ENCODE assay signal across 16 cellular contexts in genomic region chr9:84238652-84239051, GRCh38.
DNase-seq lines count a peak whose midpoint lies in the region; ATAC-seq and TF ChIP-seq lines count a peak whose summit lies in the region.
"Had no signal": no experiment of that assay in that cellular context is flagged by ENCODE, and none has a peak within 500 bp of the region (broad histone marks: within the 10 kb centered on the region; RNA-seq: fewer than 3 reads in every experiment).

No MANE protein-coding gene starts in this region.

- H4K20me1 ChIP-seq in PC-3 (ENCODE audit: low read length) = no peaks in the 10 kb centered on the region

- POLR2A ChIA-PET in PC-3 (lab: Charles Lee; ENCODE audit: unreplicated experiment) = no interaction called here

- H3K27ac ChIP-seq in PC-3 (ENCODE audit: low read length) = no peak overlapping the region
- H3K27ac ChIP-seq: upper lobe of right lung had no signal

- H3K4me3 ChIP-seq in HAP-1 = no peak overlapping the region
- H3K4me3 ChIP-seq in PC-3 (ENCODE audit: low read length) = no peak overlapping the region
- no peak overlapping the region for H3K4me3 ChIP-seq in fibroblast of the aortic adventitia (ENCODE audit: low read depth, low read length)
- H3K4me3 ChIP-seq: upper lobe of right lung had no signal

- in situ Hi-C loops in HAP-1 (cut with MboI; ENCODE audit: low sequenced_read_pairs) = loop anchor here (25.0 kb wide), 1 partner anchor 101 kb away; no protein-coding TSS in a partner anchor

- H3K27me3 ChIP-seq in HAP-1 (ENCODE audit: low read depth) (no peaks in the 10 kb centered on the region), PC-3 (ENCODE audit: low read length) (peaks cover 36% of the 10 kb centered on the region)
- H3K27me3 ChIP-seq: upper lobe of right lung had no signal

- DNase-seq in DMS 273 (lab: John Stamatoyannopoulos, UW; ENCODE audit: unreplicated experiment) (peak; percentile 5), DMS 273 treated with DMSO at 0.1 percent for 48 hours (lab: John Stamatoyannopoulos, UW) (no peak), HAP-1 (ENCODE audit: low spot score in 2 of 2) (peak; percentile 16 to 36), PC-3 (peak; percentile 26), fibroblast of the aortic adventitia (ENCODE audit: low read depth) (no peak)
- no peak for DNase-seq in activated CD8-positive, alpha-beta memory T cell treated with anti-CD3 and anti-CD28 coated beads, Interleukin-2, amount 50 U/mL, for 4 hours
- DNase-seq in activated CD8-positive, alpha-beta memory T cell treated with anti-CD3 and anti-CD28 coated beads for 24 hours = no peak
- DNase-seq: 8988T; activated CD4-positive, alpha-beta T cell treated with anti-CD3 and anti-CD28 coated beads for 4 hours; activated naive CD4-positive, alpha-beta T cell treated with Interleukin-2 at 50 U/mL for 16 hours; effector memory CD4-positive, alpha-beta T cell; hypothalamus; NCI-H1417 treated with DMSO at 0.1 percent for 48 hours; upper lobe of right lung had no signal

- H3K36me3 ChIP-seq in HAP-1 (replicated peaks) = no peaks in the 10 kb centered on the region
- no peaks in the 10 kb centered on the region for H3K36me3 ChIP-seq in PC-3 (ENCODE audit: low read depth, low read length)
- H3K36me3 ChIP-seq: upper lobe of right lung had no signal

- no peak overlapping the region for H3K4me2 ChIP-seq in PC-3 (ENCODE audit: low read length)

- H3K9me3 ChIP-seq in HAP-1 = peaks cover 2% of the 10 kb centered on the region; the same call in 1 of the 2 replicates
- no peaks in the 10 kb centered on the region for H3K9me3 ChIP-seq in PC-3 (ENCODE audit: low read length)
- H3K9me3 ChIP-seq: upper lobe of right lung had no signal

- BruUV-seq in PC-3 (replicated peaks; lab: Mats Ljungman, UMichigan) = no TSS peak

- no peaks in the 10 kb centered on the region for H3K4me1 ChIP-seq in HAP-1
- no peaks in the 10 kb centered on the region for H3K4me1 ChIP-seq in PC-3 (ENCODE audit: insufficient read depth, low read length)
- H3K4me1 ChIP-seq: upper lobe of right lung had no signal

- ATAC-seq in PC-3 (no peak), HG02763 (IDR thresholded peaks at IDR 0.05; ENCODE audit: unreplicated experiment) (no peak)
- ATAC-seq: Right ventricle myocardium inferior, upper lobe of right lung had no signal

- CTCF ChIA-PET in PC-3 (lab: Charles Lee) = no interaction called here

- H3K9me2 ChIP-seq in PC-3 (replicated peaks; ENCODE audit: low read length) = no peaks in the 10 kb centered on the region

- TF ChIP-seq CTCF in PC-3 (conservative IDR thresholded peaks at IDR 0.05; ENCODE audit: low read depth, low read length) (peak; percentile 60), fibroblast of the aortic adventitia (IDR thresholded peaks at IDR 0.05; ENCODE audit: insufficient read depth, low read length) (peak; percentile 4)

- intact Hi-C loops in PC-3 (cut with micrococcal nuclease) = no loop called here

- no peaks in the 10 kb centered on the region for H3F3A ChIP-seq in PC-3 (ENCODE audit: low read length, unreplicated experiment)

- no peak overlapping the region for H3K9ac ChIP-seq in PC-3 (ENCODE audit: low read length)

- no peak overlapping the region for H2AFZ ChIP-seq in PC-3 (ENCODE audit: low read length)

- no peaks in the 10 kb centered on the region for H3K79me2 ChIP-seq in PC-3 (ENCODE audit: low read length)

Comparison
In these comparisons a context has a peak if more than half of its experiments do, and no peak if none do; other contexts are left out.
1. DNase-seq: peak in DMS 273 (single experiment), HAP-1 (2 of 2) and PC-3 (single experiment); none in DMS 273 treated with DMSO at 0.1 percent for 48 hours (single experiment), fibroblast of the aortic adventitia (single experiment), activated CD8-positive, alpha-beta memory T cell treated with anti-CD3 and anti-CD28 coated beads, Interleukin-2, amount 50 U/mL, for 4 hours (single experiment) and activated CD8-positive, alpha-beta memory T cell treated with anti-CD3 and anti-CD28 coated beads for 24 hours (single experiment).